In genomic region chr14:75497191-75497590, GRCh38 we compare ENCODE assay signal across 15 cellular contexts. TPM values are rescaled to one million over a fixed set of nuclear protein-coding genes. Genes with fewer than 3 reads are reported as not detected.
DNase-seq lines count a peak whose midpoint lies in the region; ATAC-seq and TF ChIP-seq lines count a peak whose summit lies in the region.
"Had no signal": no experiment of that assay in that cellular context is flagged by ENCODE, and none has a peak within 500 bp of the region (broad histone marks: within the 10 kb centered on the region; RNA-seq: fewer than 3 reads in every experiment).

No MANE protein-coding gene starts in this region.

- CTCF ChIA-PET in activated CD4-positive, alpha-beta T cell treated with anti-CD3 and anti-CD28 coated beads for 36 hours (lab: Charles Lee) = interaction anchor here (1.0 to 4.9 kb wide), 8 partner anchors 8 to 189 kb away, joined by 3 to 31 read pairs (median 6); no protein-coding TSS in a partner anchor
- CTCF ChIA-PET in activated B cell treated with CpG ODN at 0.5 μM for 24 hours (lab: Charles Lee) = interaction anchor here (1.0 to 3.2 kb wide), 9 partner anchors 8 to 157 kb away, joined by 3 to 22 read pairs (median 4); no protein-coding TSS in a partner anchor

- H3K27ac Mint-ChIP-seq in activated CD4-positive, alpha-beta T cell treated with anti-CD3 and anti-CD28 coated beads for 36 hours = peak overlapping the region; percentile 82
- peak overlapping the region; percentile 77 for H3K27ac Mint-ChIP-seq in activated B cell treated with CpG ODN at 0.5 μM for 24 hours

- 90 to 91% methylated on average over 4 of the region's 4 CpGs for WGBS in aorta, 2 donors

- H3K4me3 ChIP-seq in aorta (ENCODE audit: low read length in 2 of 2) = no peak overlapping the region
- H3K4me3 ChIP-seq: cardiac muscle cell, suprapubic skin had no signal

- no peaks in the 10 kb centered on the region for H3K4me1 ChIP-seq in aorta (ENCODE audit: control insufficient read depth in 1 of 2, insufficient read depth in 2 of 2, low read length in 2 of 2)
- H3K4me1 ChIP-seq: suprapubic skin had no signal

- H3K27me3 Mint-ChIP-seq in activated CD4-positive, alpha-beta T cell treated with anti-CD3 and anti-CD28 coated beads for 36 hours = no peaks in the 10 kb centered on the region
- no peaks in the 10 kb centered on the region for H3K27me3 Mint-ChIP-seq in activated B cell treated with CpG ODN at 0.5 μM for 24 hours

- H3K27ac ChIP-seq in aorta (ENCODE audit: low read depth in 1 of 2, low read length in 2 of 2) = no peak overlapping the region
- H3K27ac ChIP-seq: cardiac muscle cell, suprapubic skin, VCaP had no signal

- POLR2A ChIA-PET in activated CD4-positive, alpha-beta T cell treated with anti-CD3 and anti-CD28 coated beads for 36 hours (lab: Charles Lee) = interaction anchor here (1.1 to 1.9 kb wide), 2 partner anchors 25 to 64 kb away, joined by 4 to 7 read pairs; partner anchors contain the start of gene BATF
- POLR2A ChIA-PET in activated B cell treated with CpG ODN at 0.5 μM for 24 hours (lab: Charles Lee) = interaction anchor here (0.6 to 10.1 kb wide), 10 partner anchors 10 to 371 kb away, joined by 3 to 132 read pairs (median 6); partner anchors contain the start of gene NEK9

- TF ChIP-seq CTCF in activated B cell treated with CpG ODN at 0.5 μM for 24 hours (IDR thresholded peaks at IDR 0.05) = no peak

- peak; percentile 66 for DNase-seq in activated CD4-positive, alpha-beta T cell treated with anti-CD3 and anti-CD28 coated beads for 36 hours
- no peak for DNase-seq in activated CD4-positive, alpha-beta T cell treated with anti-CD3 and anti-CD28 coated beads, Interleukin-2, amount 50 U/mL, for 4 hours
- no peak for DNase-seq in activated B cell treated with CpG ODN at 0.5 μM for 24 hours
- peak; percentile 28 for DNase-seq in stimulated activated CD4-positive, alpha-beta T cell treated with anti-CD3 and anti-CD28 coated beads, Interleukin-4, amount 100 ng/mL, for 24 hours
- no peak for DNase-seq in NCI-H345 (lab: John Stamatoyannopoulos, UW)
- DNase-seq in NCI-H146 treated with DMSO at 0.1 percent for 48 hours (lab: John Stamatoyannopoulos, UW; ENCODE audit: unreplicated experiment) = no peak
- DNase-seq in aorta = no peak
- DNase-seq: 8988T, GF-D8, left ventricle myocardium superior, NCI-H526 treated with DMSO at 0.1 percent for 48 hours had no signal

- ATAC-seq in activated CD4-positive, alpha-beta T cell treated with anti-CD3 and anti-CD28 coated beads for 36 hours = peak; percentile 73
- peak; percentile 46 for ATAC-seq in HG02884 (IDR thresholded peaks at IDR 0.05; ENCODE audit: unreplicated experiment)
- peak; percentile 71 for ATAC-seq in activated B cell treated with CpG ODN at 0.5 μM for 24 hours (ENCODE audit: low read depth)
- ATAC-seq in aorta (ENCODE audit: low FRiP score) = no peak
- ATAC-seq: left ventricle myocardium superior had no signal

- H3K36me3 Mint-ChIP-seq in activated CD4-positive, alpha-beta T cell treated with anti-CD3 and anti-CD28 coated beads for 36 hours (ENCODE audit: low read depth) = no peaks in the 10 kb centered on the region
- no peaks in the 10 kb centered on the region for H3K36me3 Mint-ChIP-seq in activated B cell treated with CpG ODN at 0.5 μM for 24 hours (ENCODE audit: low read depth)

- H3K4me1 Mint-ChIP-seq in activated CD4-positive, alpha-beta T cell treated with anti-CD3 and anti-CD28 coated beads for 36 hours = peaks cover 61% of the 10 kb centered on the region
- peaks cover 65% of the 10 kb centered on the region for H3K4me1 Mint-ChIP-seq in activated B cell treated with CpG ODN at 0.5 μM for 24 hours

- H3K4me3 Mint-ChIP-seq in activated CD4-positive, alpha-beta T cell treated with anti-CD3 and anti-CD28 coated beads for 36 hours = peak overlapping the region; percentile 48
- peak overlapping the region; percentile 46 for H3K4me3 Mint-ChIP-seq in activated B cell treated with CpG ODN at 0.5 μM for 24 hours

- intact Hi-C loops in activated CD4-positive, alpha-beta T cell treated with anti-CD3 and anti-CD28 coated beads for 36 hours (cut with DNase I, micrococcal nuclease) = loop anchor here in 1 of 2 experiments (2.0 kb wide), 1 partner anchor 14 kb away; no protein-coding TSS in a partner anchor
- intact Hi-C loops in activated B cell treated with CpG ODN at 0.5 μM for 24 hours (cut with micrococcal nuclease) (loop anchor here (1.0 to 2.0 kb wide), 2 partner anchors 18 to 64 kb away; no protein-coding TSS in a partner anchor), aorta (cut with DNase I) (no loop called here)

- peaks cover 3% of the 10 kb centered on the region for H3K9me3 Mint-ChIP-seq in activated CD4-positive, alpha-beta T cell treated with anti-CD3 and anti-CD28 coated beads for 36 hours (ENCODE audit: low read depth)
- no peaks in the 10 kb centered on the region for H3K9me3 Mint-ChIP-seq in activated B cell treated with CpG ODN at 0.5 μM for 24 hours

- H3K36me3 ChIP-seq in aorta (ENCODE audit: control insufficient read depth in 1 of 2, insufficient read depth in 2 of 2, low read length in 1 of 2) = no peaks in the 10 kb centered on the region
- H3K36me3 ChIP-seq: cardiac muscle cell, suprapubic skin had no signal

- H3K9me3 ChIP-seq in aorta (ENCODE audit: control insufficient read depth, low read length) = no peaks in the 10 kb centered on the region
- H3K9me3 ChIP-seq: suprapubic skin had no signal

- H3K27me3 ChIP-seq in aorta (ENCODE audit: control insufficient read depth in 1 of 2, insufficient read depth in 2 of 2, low read length in 1 of 2) = no peaks in the 10 kb centered on the region
- H3K27me3 ChIP-seq: cardiac muscle cell, suprapubic skin had no signal

RNA-seq across cellular contexts. Expression of gene BATF, which starts 25.1 kb away (rescaled TPM):
- total RNA-seq in activated CD4-positive, alpha-beta T cell treated with anti-CD3 and anti-CD28 coated beads for 36 hours = 100 to 1,000 TPM; 165 to 187 TPM
- total RNA-seq in activated B cell treated with CpG ODN at 0.5 μM for 24 hours (160 and 171 TPM in 2 replicates), aorta (1 to 10 TPM; 2.6 to 3.2 TPM)
- polyA plus RNA-seq in aorta = 1 to 10 TPM; 2.1 to 8.0 TPM
- total RNA-seq: cardiac muscle cell had no signal
- polyA plus RNA-seq: cardiac muscle cell had no signal

Comparison
In these comparisons a context has a peak if more than half of its experiments do, and no peak if none do; other contexts are left out.
1. DNase-seq: peak in activated CD4-positive, alpha-beta T cell treated with anti-CD3 and anti-CD28 coated beads for 36 hours (single experiment) and stimulated activated CD4-positive, alpha-beta T cell treated with anti-CD3 and anti-CD28 coated beads, Interleukin-4, amount 100 ng/mL, for 24 hours (single experiment); none in activated CD4-positive, alpha-beta T cell treated with anti-CD3 and anti-CD28 coated beads, Interleukin-2, amount 50 U/mL, for 4 hours (0 of 2), activated B cell treated with CpG ODN at 0.5 μM for 24 hours (single experiment), NCI-H345 (single experiment), NCI-H146 treated with DMSO at 0.1 percent for 48 hours (single experiment) and aorta (0 of 2).
2. RNA of gene BATF, which starts 25.1 kb away (total RNA-seq): 165 to 187 TPM in activated CD4-positive, alpha-beta T cell treated with anti-CD3 and anti-CD28 coated beads for 36 hours and 160 to 171 TPM in activated B cell treated with CpG ODN at 0.5 μM for 24 hours; 2.6 to 3.2 TPM in aorta; every median in the first group is over 10 times any median in the second.